1 cellular context compared by ENCODE assay signal in genomic region chr22:22069450-22070370, GRCh38.
TF ChIP-seq lines count a peak whose summit lies in the region.

No MANE protein-coding gene starts in this region.

TF ChIP-seq in K562, 482 proteins besides CTCF, POLR2A, EP300 and RAD21 (continued from another document and continues in another):
- TF ChIP-seq ZNF165 (CRISPR knock-in tag; IDR thresholded peaks at IDR 0.05; ENCODE audit: borderline replicate concordance) (no peak), ZBTB43 (CRISPR knock-in tag; IDR thresholded peaks at IDR 0.05) (no peak), ETV5 (CRISPR knock-in tag; IDR thresholded peaks at IDR 0.05; ENCODE audit: low read depth) (peak; percentile 22), ZNF583 (CRISPR knock-in tag; IDR thresholded peaks at IDR 0.05) (no peak), MED1 (CRISPR knock-in tag; IDR thresholded peaks at IDR 0.05; ENCODE audit: borderline replicate concordance) (no peak), ZNF76 (CRISPR knock-in tag; IDR thresholded peaks at IDR 0.05; ENCODE audit: borderline replicate concordance) (no peak), RAD51 (IDR thresholded peaks at IDR 0.05; ENCODE audit: borderline replicate concordance, low read depth) (no peak), ZSCAN29 (IDR thresholded peaks at IDR 0.05) (no peak), ZNF174 (CRISPR knock-in tag; IDR thresholded peaks at IDR 0.05) (no peak), MTA2 (IDR thresholded peaks at IDR 0.05; ENCODE audit: low read depth) (no peak), RNF219 (CRISPR knock-in tag; IDR thresholded peaks at IDR 0.05) (no peak), PCBP2 (IDR thresholded peaks at IDR 0.05; ENCODE audit: low read depth, low read length, poor library complexity, severe bottlenecking) (no peak), BACH1 (tag; IDR thresholded peaks at IDR 0.05) (no peak), ZNF384 (IDR thresholded peaks at IDR 0.05; ENCODE audit: low read depth, low read length) (no peak), ZNF668 (CRISPR knock-in tag; IDR thresholded peaks at IDR 0.05) (no peak), ZNF77 (CRISPR knock-in tag; IDR thresholded peaks at IDR 0.05) (no peak), ETV6 (IDR thresholded peaks at IDR 0.05; ENCODE audit: borderline replicate concordance in 1 of 2, low read depth in 2 of 2, low read length in 1 of 2) (no peak), ETV6 (CRISPR knock-in tag; IDR thresholded peaks at IDR 0.05; ENCODE audit: borderline replicate concordance) (peak; percentile 75; the same call in 1 of the 2 replicates), NR3C1 (CRISPR knock-in tag; IDR thresholded peaks at IDR 0.05) (no peak), TFAP4 (CRISPR knock-in tag; IDR thresholded peaks at IDR 0.05; ENCODE audit: borderline replicate concordance) (no peak; the same call in 1 of the 2 replicates), CBFA2T3 (IDR thresholded peaks at IDR 0.05) (no peak), ZNF263 (CRISPR knock-in tag; IDR thresholded peaks at IDR 0.05; ENCODE audit: borderline replicate concordance) (no peak), ZNF224 (CRISPR knock-in tag; IDR thresholded peaks at IDR 0.05) (0 out of 2 replicates have a peak, but pooled peaks have one; percentile 51), ZNF318 (IDR thresholded peaks at IDR 0.05; ENCODE audit: borderline replicate concordance in 1 of 2, low read depth in 1 of 2) (no peak), E2F5 (CRISPR knock-in tag; IDR thresholded peaks at IDR 0.05) (no peak), MXD1 (CRISPR knock-in tag; IDR thresholded peaks at IDR 0.05; ENCODE audit: borderline replicate concordance, poor library complexity, severe bottlenecking) (no peak), ZNF764 (CRISPR knock-in tag; IDR thresholded peaks at IDR 0.05; ENCODE audit: low read depth) (no peak), ZNF75A (CRISPR knock-in tag; IDR thresholded peaks at IDR 0.05) (no peak), JUND (IDR thresholded peaks at IDR 0.05; ENCODE audit: borderline replicate concordance, low read depth, low read length) (no peak), JUND (tag; IDR thresholded peaks at IDR 0.05; ENCODE audit: borderline replicate concordance, low read depth, low read length) (no peak), POLR2G (IDR thresholded peaks at IDR 0.05; ENCODE audit: low read depth, low read length) (no peak), ID3 (CRISPR knock-in tag; IDR thresholded peaks at IDR 0.05) (no peak), ID3 (tag; IDR thresholded peaks at IDR 0.05) (peak; percentile 43; the same call in 1 of the 2 replicates), PURB (CRISPR knock-in tag; IDR thresholded peaks at IDR 0.05; ENCODE audit: low read depth) (0 out of 2 replicates have a peak, but pooled peaks have one; percentile 54), MCM5 (IDR thresholded peaks at IDR 0.05; ENCODE audit: low read depth) (no peak), RFX5 (IDR thresholded peaks at IDR 0.05; ENCODE audit: low read depth, low read length) (no peak), ZNF280B (CRISPR knock-in tag; IDR thresholded peaks at IDR 0.05) (no peak), TEAD2 (tag; IDR thresholded peaks at IDR 0.05) (no peak), TRIM25 (IDR thresholded peaks at IDR 0.05; ENCODE audit: borderline replicate concordance) (no peak), RBM34 (IDR thresholded peaks at IDR 0.05; ENCODE audit: borderline replicate concordance, insufficient read depth, low read length) (no peak), ARID1B (IDR thresholded peaks at IDR 0.05) (no peak), SNAPC5 (CRISPR knock-in tag; IDR thresholded peaks at IDR 0.05) (no peak), ZNF143 (CRISPR knock-in tag; IDR thresholded peaks at IDR 0.05) (no peak), CEBPG (CRISPR knock-in tag; IDR thresholded peaks at IDR 0.05) (peak; percentile 31), CEBPG (tag; conservative IDR thresholded peaks at IDR 0.05 in 1 of 2, IDR thresholded peaks at IDR 0.05 in 1 of 2) (no peak), HDAC2 (IDR thresholded peaks at IDR 0.05) (no peak), PHF21A (IDR thresholded peaks at IDR 0.05; ENCODE audit: borderline replicate concordance, low read depth) (no peak), NCOA2 (IDR thresholded peaks at IDR 0.05; ENCODE audit: partially characterized antibody in 2 of 2) (no peak), CBX5 (IDR thresholded peaks at IDR 0.05; ENCODE audit: borderline replicate concordance, low read depth) (no peak), SNRNP70 (optimal IDR thresholded peaks at IDR 0.05; ENCODE audit: low read depth, low read length) (no peak), TEAD1 (CRISPR knock-in tag; IDR thresholded peaks at IDR 0.05) (peak in 1 of 2 experiments; percentile 53; a peak in 1 of 4 replicates), ZNF699 (CRISPR knock-in tag; IDR thresholded peaks at IDR 0.05; ENCODE audit: insufficient replicate concordance) (no peak)
